7 cellular contexts compared by ENCODE assay signal in the genomic region with DNA sequence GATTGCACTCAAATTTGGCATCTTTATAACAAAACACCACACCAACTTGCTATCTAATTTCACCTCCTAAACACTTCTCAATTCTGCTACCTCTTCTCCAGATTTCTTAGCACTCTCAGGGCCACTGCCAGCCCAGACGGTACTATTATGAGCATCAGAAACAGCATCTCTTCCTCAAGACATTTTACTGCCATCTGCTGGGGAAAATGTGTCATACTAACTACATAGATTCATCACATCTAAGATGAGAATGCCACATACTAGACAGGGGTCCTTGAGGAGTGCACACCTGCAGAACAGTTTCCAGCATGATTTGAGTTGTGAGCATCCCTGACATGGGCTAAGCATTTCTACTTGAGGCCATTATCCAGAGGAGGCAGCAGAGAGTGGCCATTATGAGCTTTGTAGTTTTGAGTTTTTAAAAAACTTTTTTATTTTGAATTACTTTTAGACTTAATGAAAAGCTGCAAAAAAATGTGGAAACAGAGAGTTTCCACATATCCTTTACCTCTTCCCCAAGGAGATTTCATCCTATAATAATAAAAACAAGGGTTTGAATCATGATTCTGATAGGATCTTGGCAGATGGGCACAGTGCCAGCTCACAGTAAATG. TPM values are rescaled to one million over a fixed set of nuclear protein-coding genes. Genes with fewer than 3 reads are reported as not detected.
DNase-seq lines count a peak whose midpoint lies in the region; ATAC-seq and TF ChIP-seq lines count a peak whose summit lies in the region.

No MANE protein-coding gene starts in this region.

- ATAC-seq in HG03521 (IDR thresholded peaks at IDR 0.05; ENCODE audit: unreplicated experiment) (peak; percentile 86), left ventricle myocardium superior (peak; percentile 63)

- no peak for TF ChIP-seq POLR2A in sigmoid colon (IDR thresholded peaks at IDR 0.05)

- no peak for TF ChIP-seq EP300 in sigmoid colon (IDR thresholded peaks at IDR 0.05)

- TF ChIP-seq CTCF in GM20000 (IDR thresholded peaks at IDR 0.05; ENCODE audit: extremely low read depth, missing control alignments) (peak; percentile 48), sigmoid colon (IDR thresholded peaks at IDR 0.05) (peak in 3 of 4 experiments; percentile 25 to 56 (median 49))

- peaks cover 21% of the 10 kb centered on the region for H3K27me3 ChIP-seq in adipocyte (replicated peaks; ENCODE audit: control insufficient read depth, insufficient read depth, low read length)
- no peaks in the 10 kb centered on the region for H3K27me3 ChIP-seq in sigmoid colon

- H3K4me3 ChIP-seq in adipocyte (ENCODE audit: low read length): no peak overlapping the region
- H3K4me3 ChIP-seq in sigmoid colon: no peak overlapping the region

- intact Hi-C loops in left ventricle myocardium superior (cut with micrococcal nuclease) (loop anchor here (5.0 kb wide), 1 partner anchor 168 kb away; no protein-coding TSS in a partner anchor), sigmoid colon (cut with DNase I) (no loop called here)

- DNase-seq in GDM1 (lab: John Stamatoyannopoulos, UW) (peak; percentile 44), GM20000 (ENCODE audit: low spot score) (peak; percentile 41), NCI-H526 treated with DMSO at 0.1 percent for 48 hours (lab: John Stamatoyannopoulos, UW) (peak; percentile 58), adipocyte (ENCODE audit: low read depth) (peak; percentile 87), left ventricle myocardium superior (no peak), sigmoid colon (no peak)

- 0 to 1% methylated on average over 1 of the region's 1 CpG for WGBS in sigmoid colon, 2 donors

- no peak overlapping the region for H3K9ac ChIP-seq in adipocyte (ENCODE audit: low read length)

- H3K4me1 ChIP-seq in adipocyte (ENCODE audit: control insufficient read depth, insufficient read depth, low read length) (no peaks in the 10 kb centered on the region), sigmoid colon (no peaks in the 10 kb centered on the region)

- H3K9me3 ChIP-seq in adipocyte (ENCODE audit: control insufficient read depth, low read length): no peaks in the 10 kb centered on the region
- H3K9me3 ChIP-seq in sigmoid colon: no peaks in the 10 kb centered on the region

- no peak overlapping the region for H3K27ac ChIP-seq in sigmoid colon

- H3K36me3 ChIP-seq in adipocyte (ENCODE audit: control insufficient read depth, insufficient read depth, low read length, severe bottlenecking) (no peaks in the 10 kb centered on the region), sigmoid colon (no peaks in the 10 kb centered on the region)

RNA-seq across cellular contexts. Expression of a gene that starts 15.1 kb away (rescaled TPM):
- 7.7 TPM for total RNA-seq in left ventricle myocardium superior
- 10 to 100 TPM in 2 of 4 donors, 1 to 10 TPM in 2; 6.3 to 14.0 (median 11.0) TPM for total RNA-seq in sigmoid colon
- polyA plus RNA-seq in sigmoid colon: 1 to 10 TPM in 1 of 3 donors, under 1 TPM in 2; 0.46 to 2.4 (median 0.98) TPM

Comparison
In these comparisons a context has a peak if more than half of its experiments do, and no peak if none do; other contexts are left out.
1. DNase-seq: peak in GDM1 (single experiment), GM20000 (single experiment), NCI-H526 treated with DMSO at 0.1 percent for 48 hours (single experiment) and adipocyte (single experiment); none in left ventricle myocardium superior (single experiment) and sigmoid colon (single experiment).